In genomic region chr19:45729774-45730388, GRCh38 we compare ENCODE assay signal across 6 cellular contexts. TPM values are rescaled to one million over a fixed set of nuclear protein-coding genes. Genes with fewer than 3 reads are reported as not detected.
DNase-seq lines count a peak whose midpoint lies in the region; ATAC-seq and TF ChIP-seq lines count a peak whose summit lies in the region.

No MANE protein-coding gene starts in this region.

- no peak for TF ChIP-seq CTCF in ascending aorta (IDR thresholded peaks at IDR 0.05)

- H3K9me3 ChIP-seq in ascending aorta (no peaks in the 10 kb centered on the region), muscle layer of duodenum (ENCODE audit: control insufficient read depth in 1 of 2, low read length in 2 of 2) (no peaks in the 10 kb centered on the region)

- ATAC-seq in HG03342 (IDR thresholded peaks at IDR 0.05; ENCODE audit: unreplicated experiment) (peak; percentile 6), GM18861 (IDR thresholded peaks at IDR 0.05; ENCODE audit: unreplicated experiment) (no peak)

- H3K4me3 ChIP-seq in ascending aorta (peak overlapping the region; percentile 88 to 89), muscle layer of duodenum (ENCODE audit: low read depth in 1 of 2, low read length in 2 of 2) (peak overlapping the region; percentile 91 to 93)

- H3K36me3 ChIP-seq in ascending aorta (no peaks in the 10 kb centered on the region), muscle layer of duodenum (ENCODE audit: control insufficient read depth in 1 of 2, insufficient read depth in 2 of 2, low read length in 2 of 2) (no peaks in the 10 kb centered on the region)

- intact Hi-C loops in ascending aorta (cut with DNase I): loop anchor here (1.0 to 2.0 kb wide), 4 partner anchors 13 to 133 kb away; partner anchors contain the start of gene SYMPK

- H3K27me3 ChIP-seq in ascending aorta: no peaks in the 10 kb centered on the region
- H3K27me3 ChIP-seq in muscle layer of duodenum (ENCODE audit: low read depth, low read length): no peaks in the 10 kb centered on the region

- no peak for DNase-seq in ascending aorta (ENCODE audit: low spot score in 2 of 2)
- DNase-seq in NCI-H1092 treated with DMSO at 0.1 percent for 48 hours (lab: John Stamatoyannopoulos, UW): no peak
- no peak for DNase-seq in ureter (ENCODE audit: low spot score)

- H3K4me1 ChIP-seq in ascending aorta (peaks cover 0 to 10% of the 10 kb centered on the region in 2 donors), muscle layer of duodenum (ENCODE audit: control insufficient read depth in 1 of 2, insufficient read depth in 2 of 2, low read length in 2 of 2) (peaks cover 7 to 13% of the 10 kb centered on the region in 2 donors)

- H3K27ac ChIP-seq in ascending aorta (peak overlapping the region; percentile 48 to 56), muscle layer of duodenum (ENCODE audit: low read length) (peak overlapping the region; percentile 75)

RNA-seq across cellular contexts. Expression of gene FBXO46, which starts 0.8 kb away (rescaled TPM):
- total RNA-seq in ascending aorta (27.5 TPM), ureter (24.8 TPM)

RNA-seq across cellular contexts. Expression of gene MEIOSIN, which starts 3.4 kb away (rescaled TPM):
- total RNA-seq in ascending aorta: not detected
- not detected for total RNA-seq in ureter

RNA-seq across cellular contexts. Expression of gene QPCTL, which starts 37.4 kb away (rescaled TPM):
- total RNA-seq in ascending aorta: 7.2 TPM
- 11.5 TPM for total RNA-seq in ureter

RNA-seq across cellular contexts. Expression of gene SNRPD2, which starts 38.1 kb away (rescaled TPM):
- total RNA-seq in ascending aorta (71.1 TPM), ureter (359 TPM)

RNA-seq across cellular contexts. Expression of gene SIX5, which starts 39.2 kb away (rescaled TPM):
- total RNA-seq in ascending aorta: 39.2 TPM
- 18.1 TPM for total RNA-seq in ureter
